Comparison of ENCODE assay signal across 1 cellular context in the genomic region with DNA sequence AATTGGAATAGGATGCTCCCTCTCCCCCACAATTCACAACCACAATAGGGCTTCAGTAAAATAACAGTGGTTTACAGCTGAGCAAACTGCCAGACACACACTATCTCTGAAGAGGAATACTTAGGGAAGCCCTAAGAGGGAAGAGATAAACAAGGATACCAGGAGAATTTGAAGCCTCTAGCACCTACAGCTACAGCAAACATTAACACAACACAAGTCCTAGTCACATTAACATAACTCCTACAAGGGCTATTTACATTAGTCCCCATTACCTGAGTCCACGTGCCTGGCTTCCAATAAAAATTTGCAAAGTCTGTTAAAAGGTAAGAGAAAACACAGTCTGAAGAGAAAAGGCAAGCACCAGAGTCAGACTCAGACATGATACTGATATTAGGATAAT.
TF ChIP-seq lines count a peak whose summit lies in the region.

No MANE protein-coding gene starts in this region.

TF ChIP-seq in GM23338, 12 proteins besides CTCF, POLR2A, EP300 and RAD21 (continued from another document):
- TF ChIP-seq, protein P1, sequence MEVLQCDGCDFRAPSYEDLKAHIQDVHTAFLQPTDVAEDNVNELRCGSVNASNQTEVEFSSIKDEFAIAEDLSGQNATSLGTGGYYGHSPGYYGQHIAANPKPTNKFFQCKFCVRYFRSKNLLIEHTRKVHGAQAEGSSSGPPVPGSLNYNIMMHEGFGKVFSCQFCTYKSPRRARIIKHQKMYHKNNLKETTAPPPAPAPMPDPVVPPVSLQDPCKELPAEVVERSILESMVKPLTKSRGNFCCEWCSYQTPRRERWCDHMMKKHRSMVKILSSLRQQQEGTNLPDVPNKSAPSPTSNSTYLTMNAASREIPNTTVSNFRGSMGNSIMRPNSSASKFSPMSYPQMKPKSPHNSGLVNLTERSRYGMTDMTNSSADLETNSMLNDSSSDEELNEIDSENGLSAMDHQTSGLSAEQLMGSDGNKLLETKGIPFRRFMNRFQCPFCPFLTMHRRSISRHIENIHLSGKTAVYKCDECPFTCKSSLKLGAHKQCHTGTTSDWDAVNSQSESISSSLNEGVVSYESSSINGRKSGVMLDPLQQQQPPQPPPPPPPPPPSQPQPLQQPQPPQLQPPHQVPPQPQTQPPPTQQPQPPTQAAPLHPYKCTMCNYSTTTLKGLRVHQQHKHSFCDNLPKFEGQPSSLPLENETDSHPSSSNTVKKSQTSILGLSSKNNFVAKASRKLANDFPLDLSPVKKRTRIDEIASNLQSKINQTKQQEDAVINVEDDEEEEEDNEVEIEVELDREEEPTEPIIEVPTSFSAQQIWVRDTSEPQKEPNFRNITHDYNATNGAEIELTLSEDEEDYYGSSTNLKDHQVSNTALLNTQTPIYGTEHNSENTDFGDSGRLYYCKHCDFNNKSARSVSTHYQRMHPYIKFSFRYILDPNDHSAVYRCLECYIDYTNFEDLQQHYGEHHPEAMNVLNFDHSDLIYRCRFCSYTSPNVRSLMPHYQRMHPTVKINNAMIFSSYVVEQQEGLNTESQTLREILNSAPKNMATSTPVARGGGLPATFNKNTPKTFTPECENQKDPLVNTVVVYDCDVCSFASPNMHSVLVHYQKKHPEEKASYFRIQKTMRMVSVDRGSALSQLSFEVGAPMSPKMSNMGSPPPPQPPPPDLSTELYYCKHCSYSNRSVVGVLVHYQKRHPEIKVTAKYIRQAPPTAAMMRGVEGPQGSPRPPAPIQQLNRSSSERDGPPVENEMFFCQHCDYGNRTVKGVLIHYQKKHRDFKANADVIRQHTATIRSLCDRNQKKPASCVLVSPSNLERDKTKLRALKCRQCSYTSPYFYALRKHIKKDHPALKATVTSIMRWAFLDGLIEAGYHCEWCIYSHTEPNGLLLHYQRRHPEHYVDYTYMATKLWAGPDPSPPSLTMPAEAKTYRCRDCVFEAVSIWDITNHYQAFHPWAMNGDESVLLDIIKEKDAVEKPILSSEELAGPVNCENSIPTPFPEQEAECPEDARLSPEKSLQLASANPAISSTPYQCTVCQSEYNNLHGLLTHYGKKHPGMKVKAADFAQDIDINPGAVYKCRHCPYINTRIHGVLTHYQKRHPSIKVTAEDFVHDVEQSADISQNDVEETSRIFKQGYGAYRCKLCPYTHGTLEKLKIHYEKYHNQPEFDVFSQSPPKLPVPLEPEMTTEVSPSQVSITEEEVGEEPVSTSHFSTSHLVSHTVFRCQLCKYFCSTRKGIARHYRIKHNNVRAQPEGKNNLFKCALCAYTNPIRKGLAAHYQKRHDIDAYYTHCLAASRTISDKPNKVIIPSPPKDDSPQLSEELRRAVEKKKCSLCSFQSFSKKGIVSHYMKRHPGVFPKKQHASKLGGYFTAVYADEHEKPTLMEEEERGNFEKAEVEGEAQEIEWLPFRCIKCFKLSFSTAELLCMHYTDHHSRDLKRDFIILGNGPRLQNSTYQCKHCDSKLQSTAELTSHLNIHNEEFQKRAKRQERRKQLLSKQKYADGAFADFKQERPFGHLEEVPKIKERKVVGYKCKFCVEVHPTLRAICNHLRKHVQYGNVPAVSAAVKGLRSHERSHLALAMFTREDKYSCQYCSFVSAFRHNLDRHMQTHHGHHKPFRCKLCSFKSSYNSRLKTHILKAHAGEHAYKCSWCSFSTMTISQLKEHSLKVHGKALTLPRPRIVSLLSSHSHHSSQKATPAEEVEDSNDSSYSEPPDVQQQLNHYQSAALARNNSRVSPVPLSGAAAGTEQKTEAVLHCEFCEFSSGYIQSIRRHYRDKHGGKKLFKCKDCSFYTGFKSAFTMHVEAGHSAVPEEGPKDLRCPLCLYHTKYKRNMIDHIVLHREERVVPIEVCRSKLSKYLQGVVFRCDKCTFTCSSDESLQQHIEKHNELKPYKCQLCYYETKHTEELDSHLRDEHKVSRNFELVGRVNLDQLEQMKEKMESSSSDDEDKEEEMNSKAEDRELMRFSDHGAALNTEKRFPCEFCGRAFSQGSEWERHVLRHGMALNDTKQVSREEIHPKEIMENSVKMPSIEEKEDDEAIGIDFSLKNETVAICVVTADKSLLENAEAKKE (CRISPR knock-in tag; IDR thresholded peaks at IDR 0.05) = peak; percentile 77
TF ChIP-seq in GM23338: peak in this region for 1.
